11 cellular contexts compared by ENCODE assay signal in the genomic region with DNA sequence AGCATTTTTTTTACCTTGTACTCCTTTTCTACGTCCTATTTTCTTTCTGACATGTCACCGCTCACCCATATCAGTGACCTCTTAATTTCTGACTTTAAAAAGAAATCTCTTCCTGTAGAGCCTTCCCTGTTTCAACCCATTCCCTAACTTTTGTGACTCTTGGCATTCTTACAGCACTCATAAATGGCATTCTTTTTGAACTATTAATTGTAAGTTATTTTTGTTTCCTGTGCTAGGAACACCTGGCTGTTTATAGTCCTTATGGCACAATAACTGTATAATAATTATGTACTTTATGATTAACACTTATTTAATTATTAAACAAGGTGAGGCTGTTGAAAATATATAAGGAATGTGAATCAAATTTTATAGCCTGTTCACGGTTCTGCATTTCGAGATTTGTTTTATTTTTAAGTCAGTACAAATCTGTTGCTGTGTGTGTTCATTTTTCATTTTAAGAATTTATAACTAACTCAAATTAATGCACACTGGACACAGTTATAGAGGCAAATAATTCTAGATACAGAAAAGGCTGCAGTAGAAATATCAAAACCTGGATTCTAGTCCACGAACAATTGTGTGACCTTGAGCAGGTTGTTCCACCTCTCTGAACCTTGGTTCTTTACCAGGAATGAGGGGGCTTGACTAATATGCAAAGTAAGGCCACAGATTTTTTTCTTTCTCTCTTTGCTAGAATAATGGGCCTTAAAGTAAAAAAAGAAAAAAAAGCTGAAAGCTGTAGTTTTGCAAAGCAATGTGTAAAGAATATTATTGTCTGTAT. TPM values are rescaled to one million over a fixed set of nuclear protein-coding genes. Genes with fewer than 3 reads are reported as not detected.
DNase-seq lines count a peak whose midpoint lies in the region; ATAC-seq and TF ChIP-seq lines count a peak whose summit lies in the region.
"Had no signal": no experiment of that assay in that cellular context is flagged by ENCODE, and none has a peak within 500 bp of the region (broad histone marks: within the 10 kb centered on the region; RNA-seq: fewer than 3 reads in every experiment).

No MANE protein-coding gene starts in this region.

- H3K4me3 ChIP-seq in cardiac muscle cell: peak overlapping the region; percentile 90
- peak overlapping the region; percentile 90 for H3K4me3 ChIP-seq in iPS-20b (ENCODE audit: low read length)
- peak overlapping the region in 4 of 5 donors; percentile 83 to 92 (median 88) for H3K4me3 ChIP-seq in subcutaneous abdominal adipose tissue (ENCODE audit: low read depth in 1 of 5, low read length in 5 of 5)

- peaks cover 2% of the 10 kb centered on the region for H3K36me3 Mint-ChIP-seq in WTC11

- TF ChIP-seq CTCF in cardiac muscle cell (IDR thresholded peaks at IDR 0.05; ENCODE audit: low read depth, low read length) (no peak), WTC11 (IDR thresholded peaks at IDR 0.05) (no peak)

- no peak overlapping the region for H3K9ac ChIP-seq in iPS-20b (ENCODE audit: low read depth, low read length)
- peak overlapping the region in 4 of 5 donors; percentile 26 to 88 (median 76) for H3K9ac ChIP-seq in subcutaneous abdominal adipose tissue (ENCODE audit: low read length in 5 of 5)

- H3K4me1 ChIP-seq in cardiac muscle cell (ENCODE audit: low read depth): peaks cover 16% of the 10 kb centered on the region
- peaks cover 26% of the 10 kb centered on the region; the same call in 1 of the 2 replicates for H3K4me1 ChIP-seq in iPS-20b (ENCODE audit: insufficient read depth, low read length)
- peaks cover 0 to 21% (median 15%) of the 10 kb centered on the region in 5 donors for H3K4me1 ChIP-seq in subcutaneous abdominal adipose tissue (ENCODE audit: control insufficient read depth in 5 of 5, insufficient read depth in 5 of 5, low read length in 5 of 5)

- peaks cover 2% of the 10 kb centered on the region for H3K27me3 Mint-ChIP-seq in WTC11 (ENCODE audit: low read depth)

- peak overlapping the region; percentile 95 for H3K4me3 Mint-ChIP-seq in WTC11

- H3K27ac ChIP-seq in cardiac muscle cell (no peak overlapping the region), iPS-20b (ENCODE audit: low read length) (no peak overlapping the region), subcutaneous abdominal adipose tissue (ENCODE audit: low read depth, low read length) (no peak overlapping the region)
- H3K27ac ChIP-seq: suprapubic skin had no signal

- H3K4me1 Mint-ChIP-seq in WTC11: peaks cover 56% of the 10 kb centered on the region

- H3K27ac Mint-ChIP-seq in WTC11: no peak overlapping the region

- DNase-seq in cardiac muscle cell (ENCODE audit: low read depth in 1 of 2, low spot score in 1 of 2) (no peak), left cardiac atrium (no peak), WTC11 (ENCODE audit: low spot score) (no peak), COR-L47 (lab: John Stamatoyannopoulos, UW) (no peak), NCI-H2029 treated with DMSO at 0.1 percent for 48 hours (lab: John Stamatoyannopoulos, UW) (no peak)
- DNase-seq in activated CD4-positive, CD25-positive, alpha-beta regulatory T cell treated with anti-CD3 and anti-CD28 coated beads, Interleukin-2, amount 50 U/mL, for 72 hours: no peak
- DNase-seq: aorta had no signal

- H3K9me3 ChIP-seq in cardiac muscle cell (ENCODE audit: low read depth) (no peaks in the 10 kb centered on the region), iPS-20b (ENCODE audit: insufficient read depth, low read depth, low read length) (no peaks in the 10 kb centered on the region), subcutaneous abdominal adipose tissue (ENCODE audit: control insufficient read depth in 5 of 5, low read length in 5 of 5) (no peaks in the 10 kb centered on the region)
- H3K9me3 ChIP-seq: suprapubic skin had no signal

- POLR2A ChIA-PET in WTC11 (lab: Charles Lee): interaction anchor here (1.7 kb wide), 1 partner anchor 63 kb away, joined by 7 read pairs; no protein-coding TSS in a partner anchor

- ATAC-seq in left cardiac atrium: no peak
- no peak for ATAC-seq in WTC11

- H3K27me3 ChIP-seq in cardiac muscle cell (no peaks in the 10 kb centered on the region), iPS-20b (ENCODE audit: insufficient read depth, low read length) (peaks cover 9% of the 10 kb centered on the region; the same call in 1 of the 2 replicates), subcutaneous abdominal adipose tissue (ENCODE audit: control insufficient read depth in 5 of 5, insufficient read depth in 4 of 5, low read length in 5 of 5) (no peaks in the 10 kb centered on the region)
- H3K27me3 ChIP-seq: suprapubic skin had no signal

- H3K36me3 ChIP-seq in cardiac muscle cell: no peaks in the 10 kb centered on the region
- no peaks in the 10 kb centered on the region for H3K36me3 ChIP-seq in iPS-20b (ENCODE audit: insufficient read depth, low read depth, low read length)
- H3K36me3 ChIP-seq in subcutaneous abdominal adipose tissue (ENCODE audit: control insufficient read depth in 5 of 5, insufficient read depth in 5 of 5, low read length in 5 of 5): peaks cover 0 to 4% (median 2%) of the 10 kb centered on the region in 5 donors
- H3K36me3 ChIP-seq: suprapubic skin had no signal

- intact Hi-C loops in left cardiac atrium (cut with DNase I): loop anchor here in 1 of 2 donors (10.0 kb wide), 1 partner anchor 263 kb away; no protein-coding TSS in a partner anchor

- CTCF ChIA-PET in WTC11 (lab: Charles Lee): interaction anchor here (1.6 to 2.6 kb wide), 2 partner anchors 23 to 78 kb away, joined by 6 to 22 read pairs; no protein-coding TSS in a partner anchor

- no peaks in the 10 kb centered on the region for H3K9me3 Mint-ChIP-seq in WTC11

TF ChIP-seq in WTC11, 78 proteins besides CTCF, POLR2A, EP300 and RAD21:
- no peak for TF ChIP-seq ZNF671 (CRISPR knock-in tag; IDR thresholded peaks at IDR 0.05)
- TF ChIP-seq GTF2I (CRISPR knock-in tag; conservative IDR thresholded peaks at IDR 0.05): no peak
- TF ChIP-seq, protein P1, sequence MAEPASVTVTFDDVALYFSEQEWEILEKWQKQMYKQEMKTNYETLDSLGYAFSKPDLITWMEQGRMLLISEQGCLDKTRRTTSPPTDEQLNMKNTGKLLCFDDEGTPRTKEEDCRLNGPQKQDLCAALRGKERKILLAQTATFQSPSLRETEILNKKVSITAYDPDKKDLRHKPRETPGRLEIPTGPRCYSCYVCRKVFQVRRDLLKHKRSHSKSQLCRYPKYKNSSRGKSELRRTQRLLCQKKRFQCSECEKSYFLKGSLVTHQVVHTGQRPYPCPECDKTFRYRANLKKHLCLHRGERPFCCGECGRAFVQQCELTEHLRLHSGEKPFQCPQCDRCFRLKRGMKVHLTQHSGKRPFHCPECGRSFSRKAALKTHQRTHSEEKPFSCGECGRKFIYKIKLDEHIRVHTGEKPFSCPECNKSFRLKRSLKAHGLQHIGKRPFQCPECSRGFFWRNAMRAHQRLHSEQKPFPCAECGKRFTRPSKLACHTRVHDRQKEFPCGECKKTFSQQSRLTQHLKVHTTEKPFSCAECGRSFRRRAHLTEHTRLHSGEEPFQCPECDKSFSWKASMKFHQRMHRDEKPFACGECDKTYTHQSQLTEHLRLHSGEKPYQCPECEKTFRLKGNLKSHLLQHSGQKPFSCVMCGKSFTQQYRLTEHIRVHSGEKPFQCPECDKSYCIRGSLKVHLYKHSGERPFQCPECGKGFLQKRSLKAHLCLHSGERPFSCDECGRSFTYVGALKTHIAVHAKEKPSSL (CRISPR knock-in tag; conservative IDR thresholded peaks at IDR 0.05): no peak
- TF ChIP-seq NR3C1 (CRISPR knock-in tag; conservative IDR thresholded peaks at IDR 0.05; ENCODE audit: low read depth): no peak
- no peak for TF ChIP-seq PRRX2 (CRISPR knock-in tag; IDR thresholded peaks at IDR 0.05)
- TF ChIP-seq E2F5 (CRISPR knock-in tag; IDR thresholded peaks at IDR 0.05): no peak
- TF ChIP-seq, protein P2, sequence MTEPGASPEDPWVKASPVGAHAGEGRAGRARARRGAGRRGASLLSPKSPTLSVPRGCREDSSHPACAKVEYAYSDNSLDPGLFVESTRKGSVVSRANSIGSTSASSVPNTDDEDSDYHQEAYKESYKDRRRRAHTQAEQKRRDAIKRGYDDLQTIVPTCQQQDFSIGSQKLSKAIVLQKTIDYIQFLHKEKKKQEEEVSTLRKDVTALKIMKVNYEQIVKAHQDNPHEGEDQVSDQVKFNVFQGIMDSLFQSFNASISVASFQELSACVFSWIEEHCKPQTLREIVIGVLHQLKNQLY (CRISPR knock-in tag; IDR thresholded peaks at IDR 0.05): no peak
- TF ChIP-seq ZNF317 (CRISPR knock-in tag; IDR thresholded peaks at IDR 0.05; ENCODE audit: borderline replicate concordance, low read depth): no peak
- no peak for TF ChIP-seq CREM (CRISPR knock-in tag; IDR thresholded peaks at IDR 0.05)
- no peak for TF ChIP-seq ATF3 (CRISPR knock-in tag; conservative IDR thresholded peaks at IDR 0.05)
- TF ChIP-seq ZNF232 (CRISPR knock-in tag; IDR thresholded peaks at IDR 0.05): no peak

RNA-seq across cellular contexts. Expression of gene KIZ, which starts 1.5 kb away (rescaled TPM):
- 21.9 and 55.4 TPM in 2 replicates for total RNA-seq in cardiac muscle cell
- polyA plus RNA-seq in cardiac muscle cell: 11.0 and 28.4 TPM in 2 replicates
- total RNA-seq in left cardiac atrium: 10 to 100 TPM; 15.1 to 25.4 TPM
- 39.6 to 43.6 TPM (median 41.8 TPM) in 3 replicates for total RNA-seq in WTC11 (2021)

RNA-seq across cellular contexts. Expression of gene LINC00237, which starts 21.2 kb away (rescaled TPM):
- total RNA-seq in cardiac muscle cell (not detected in 2 replicates), left cardiac atrium (not detected), WTC11 (2021) (0.78 to 3.1 TPM (median 0.80 TPM) in 3 replicates)
- polyA plus RNA-seq in cardiac muscle cell: not detected in 2 replicates
- total RNA-seq: aorta, lung microvascular endothelial cell had no signal
